Comparison of ENCODE assay signal across 23 cellular contexts in the genomic region with DNA sequence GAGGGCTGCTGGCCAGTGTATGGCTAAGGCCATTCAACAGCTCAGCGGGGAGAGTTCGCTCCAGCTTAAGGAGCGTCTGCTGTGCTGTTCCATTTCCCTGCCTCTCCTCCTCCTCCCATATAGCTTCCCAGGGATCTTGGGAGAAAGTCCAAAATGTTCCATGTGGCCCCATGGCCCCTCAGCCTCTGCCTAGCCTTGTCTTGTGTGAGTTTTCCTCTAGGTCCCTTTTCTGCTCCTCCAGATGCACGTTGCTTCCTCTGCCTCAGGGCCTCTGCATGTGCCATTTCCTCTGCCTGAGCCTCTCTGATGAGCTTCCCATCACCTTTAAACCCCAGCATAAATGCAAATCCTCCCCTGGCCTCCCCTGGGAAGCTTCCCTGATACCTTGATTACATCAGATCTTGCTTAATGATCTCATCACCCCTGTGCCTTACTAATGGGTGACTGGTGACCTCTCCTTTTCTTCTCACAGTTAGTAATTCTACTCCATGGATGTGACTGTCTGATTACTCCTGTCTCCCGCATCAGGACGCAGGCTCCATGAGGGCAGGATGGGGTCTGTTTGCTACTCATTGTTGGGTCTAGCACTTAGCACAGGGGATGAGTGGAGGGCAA. TPM values are rescaled to one million over a fixed set of nuclear protein-coding genes. Genes with fewer than 3 reads are reported as not detected.
DNase-seq lines count a peak whose midpoint lies in the region; ATAC-seq and TF ChIP-seq lines count a peak whose summit lies in the region.
"Had no signal": no experiment of that assay in that cellular context is flagged by ENCODE, and none has a peak within 500 bp of the region (broad histone marks: within the 10 kb centered on the region; RNA-seq: fewer than 3 reads in every experiment).

No MANE protein-coding gene starts in this region.

- H3K27ac ChIP-seq in right atrium auricular region: peak overlapping the region in 1 of 2 donors; percentile 23
- peak overlapping the region in 1 of 4 donors; percentile 44 for H3K27ac ChIP-seq in esophagus muscularis mucosa (replicated peaks in 1 of 4)
- H3K27ac ChIP-seq in uterus: peak overlapping the region; percentile 92 to 95
- H3K27ac ChIP-seq in thyroid gland: no peak overlapping the region
- H3K27ac ChIP-seq: neural progenitor cell, psoas muscle, SJCRH30, transverse colon had no signal

- no peak for TF ChIP-seq POLR2A in esophagus muscularis mucosa (IDR thresholded peaks at IDR 0.05; ENCODE audit: low read depth)
- no peak for TF ChIP-seq POLR2A in uterus (IDR thresholded peaks at IDR 0.05)
- TF ChIP-seq POLR2A in thyroid gland (IDR thresholded peaks at IDR 0.05): no peak

- DNase-seq in right atrium auricular region (ENCODE audit: low spot score) (peak; percentile 48), Right ventricle myocardium inferior (ENCODE audit: missing footprints) (no peak), esophagus muscularis mucosa (ENCODE audit: extremely low spot score) (peak; percentile 89), osteocyte (ENCODE audit: extremely low spot score, unreplicated experiment) (peak; percentile 59), uterus (no peak), thyroid gland (no peak), HFFc6 (no peak)
- DNase-seq in T-helper 2 cell treated with Interferon-gamma antibody and Interleukin-4, amounts not matched to agents 5 μg/mL and 100 μg/mL, for 36 hours (ENCODE audit: low spot score): no peak
- DNase-seq: activated CD8-positive, alpha-beta T cell treated with anti-CD3 and anti-CD28 coated beads for 36 hours; activated gamma-delta T cell treated with Interleukin-2 at 50 U/mL for 16 hours; activated T-cell treated with anti-CD3 and anti-CD28 coated beads, Interleukin-2, amount 50 U/mL, for 1 hour; cerebellar nuclear complex; DMS153; NCI-H1092 treated with DMSO at 0.1 percent for 48 hours; NCI-H187 treated with DMSO at 0.1 percent for 48 hours; NCI-H526; SJCRH30; transverse colon had no signal

- no peaks in the 10 kb centered on the region for H3K27me3 ChIP-seq in right atrium auricular region
- no peaks in the 10 kb centered on the region for H3K27me3 ChIP-seq in esophagus muscularis mucosa
- no peaks in the 10 kb centered on the region for H3K27me3 ChIP-seq in uterus
- no peaks in the 10 kb centered on the region for H3K27me3 ChIP-seq in thyroid gland
- H3K27me3 ChIP-seq: neural progenitor cell, SJCRH30, transverse colon had no signal

- H3K4me1 ChIP-seq in right atrium auricular region: peaks cover 0 to 8% of the 10 kb centered on the region in 2 donors
- no peaks in the 10 kb centered on the region for H3K4me1 ChIP-seq in esophagus muscularis mucosa
- H3K4me1 ChIP-seq in uterus: peaks cover 10 to 21% of the 10 kb centered on the region in 2 donors
- H3K4me1 ChIP-seq in thyroid gland: no peaks in the 10 kb centered on the region
- H3K4me1 ChIP-seq: neural progenitor cell, psoas muscle, SJCRH30, transverse colon had no signal

- WGBS in esophagus muscularis mucosa: 89% methylated on average over 6 of the region's 6 CpGs
- WGBS in thyroid gland, 2 donors: 88 to 91% methylated on average over 6 of the region's 6 CpGs

- intact Hi-C loops in Right ventricle myocardium inferior (cut with DNase I): no loop called here
- intact Hi-C loops in esophagus muscularis mucosa (cut with DNase I): no loop called here
- intact Hi-C loops in uterus (cut with DNase I; ENCODE audit: low total_unique reads): no loop called here
- intact Hi-C loops in thyroid gland (cut with DNase I): no loop called here

- no peaks in the 10 kb centered on the region for H3K9me3 Mint-ChIP-seq in osteocyte (ENCODE audit: unreplicated experiment)
- no peaks in the 10 kb centered on the region for H3K9me3 Mint-ChIP-seq in T-helper 2 cell treated with Interferon-gamma antibody and Interleukin-4, amounts not matched to agents 5 μg/mL and 100 μg/mL, for 36 hours
- H3K9me3 Mint-ChIP-seq in HFFc6: peaks cover 6% of the 10 kb centered on the region
- H3K9me3 Mint-ChIP-seq: activated CD8-positive, alpha-beta T cell treated with anti-CD3 and anti-CD28 coated beads for 36 hours; neural progenitor cell; stimulated activated naive CD8-positive, alpha-beta T cell treated with anti-CD3 and anti-CD28 coated beads, Interleukin-15, Interleukin-2, amounts not matched to agents 100 ng/mL and 50 ng/mL, for 24 hours had no signal

- H3K36me3 Mint-ChIP-seq in osteocyte (ENCODE audit: unreplicated experiment): peaks cover 42% of the 10 kb centered on the region
- no peaks in the 10 kb centered on the region for H3K36me3 Mint-ChIP-seq in T-helper 2 cell treated with Interferon-gamma antibody and Interleukin-4, amounts not matched to agents 5 μg/mL and 100 μg/mL, for 36 hours (ENCODE audit: low read depth)
- no peaks in the 10 kb centered on the region for H3K36me3 Mint-ChIP-seq in HFFc6 (ENCODE audit: low read depth)
- H3K36me3 Mint-ChIP-seq: neural progenitor cell had no signal

- H3K4me1 Mint-ChIP-seq in osteocyte (ENCODE audit: unreplicated experiment): peaks cover 32% of the 10 kb centered on the region
- no peaks in the 10 kb centered on the region for H3K4me1 Mint-ChIP-seq in T-helper 2 cell treated with Interferon-gamma antibody and Interleukin-4, amounts not matched to agents 5 μg/mL and 100 μg/mL, for 36 hours (ENCODE audit: low read depth)
- H3K4me1 Mint-ChIP-seq in HFFc6 (ENCODE audit: low read depth): no peaks in the 10 kb centered on the region
- H3K4me1 Mint-ChIP-seq: B cell, neural progenitor cell had no signal

- no peaks in the 10 kb centered on the region for H3K27me3 Mint-ChIP-seq in osteocyte (ENCODE audit: unreplicated experiment)
- H3K27me3 Mint-ChIP-seq in T-helper 2 cell treated with Interferon-gamma antibody and Interleukin-4, amounts not matched to agents 5 μg/mL and 100 μg/mL, for 36 hours (ENCODE audit: low read depth): peaks cover 3% of the 10 kb centered on the region
- peaks cover 19% of the 10 kb centered on the region for H3K27me3 Mint-ChIP-seq in HFFc6 (ENCODE audit: insufficient read depth)
- H3K27me3 Mint-ChIP-seq: activated CD8-positive, alpha-beta T cell treated with anti-CD3 and anti-CD28 coated beads for 36 hours had no signal

- ATAC-seq in Right ventricle myocardium inferior: no peak
- ATAC-seq: activated CD8-positive, alpha-beta T cell treated with anti-CD3 and anti-CD28 coated beads for 36 hours; psoas muscle had no signal

- H3K4me3 ChIP-seq in right atrium auricular region: no peak overlapping the region
- H3K4me3 ChIP-seq in esophagus muscularis mucosa: no peak overlapping the region
- no peak overlapping the region for H3K4me3 ChIP-seq in uterus
- no peak overlapping the region for H3K4me3 ChIP-seq in thyroid gland (replicated peaks in 1 of 3)
- H3K4me3 ChIP-seq: lung, neural progenitor cell, psoas muscle, SJCRH30, transverse colon had no signal

- H3K27ac Mint-ChIP-seq in osteocyte (ENCODE audit: unreplicated experiment) (peak overlapping the region; percentile 55), HFFc6 (no peak overlapping the region)
- no peak overlapping the region for H3K27ac Mint-ChIP-seq in T-helper 2 cell treated with Interferon-gamma antibody and Interleukin-4, amounts not matched to agents 5 μg/mL and 100 μg/mL, for 36 hours
- H3K27ac Mint-ChIP-seq: activated CD8-positive, alpha-beta T cell treated with anti-CD3 and anti-CD28 coated beads for 36 hours; B cell; neural progenitor cell; stimulated activated naive CD8-positive, alpha-beta T cell treated with anti-CD3 and anti-CD28 coated beads, Interleukin-15, Interleukin-2, amounts not matched to agents 100 ng/mL and 50 ng/mL, for 24 hours had no signal

- H3K36me3 ChIP-seq in right atrium auricular region: no peaks in the 10 kb centered on the region
- no peaks in the 10 kb centered on the region for H3K36me3 ChIP-seq in esophagus muscularis mucosa
- no peaks in the 10 kb centered on the region for H3K36me3 ChIP-seq in uterus
- no peaks in the 10 kb centered on the region for H3K36me3 ChIP-seq in thyroid gland
- H3K36me3 ChIP-seq: neural progenitor cell, SJCRH30, transverse colon had no signal

- TF ChIP-seq EP300 in esophagus muscularis mucosa (IDR thresholded peaks at IDR 0.05): no peak

- no peaks in the 10 kb centered on the region for H3K9me3 ChIP-seq in right atrium auricular region
- H3K9me3 ChIP-seq in esophagus muscularis mucosa: peaks cover 0 to 7% (median 0%) of the 10 kb centered on the region in 4 donors
- no peaks in the 10 kb centered on the region for H3K9me3 ChIP-seq in uterus
- H3K9me3 ChIP-seq in thyroid gland: no peaks in the 10 kb centered on the region
- H3K9me3 ChIP-seq: psoas muscle, SJCRH30, transverse colon had no signal

- H3K4me3 Mint-ChIP-seq in osteocyte (ENCODE audit: unreplicated experiment) (no peak overlapping the region), HFFc6 (no peak overlapping the region)
- no peak overlapping the region for H3K4me3 Mint-ChIP-seq in T-helper 2 cell treated with Interferon-gamma antibody and Interleukin-4, amounts not matched to agents 5 μg/mL and 100 μg/mL, for 36 hours
- H3K4me3 Mint-ChIP-seq: activated CD8-positive, alpha-beta T cell treated with anti-CD3 and anti-CD28 coated beads for 36 hours; B cell; neural progenitor cell; stimulated activated naive CD8-positive, alpha-beta T cell treated with anti-CD3 and anti-CD28 coated beads, Interleukin-15, Interleukin-2, amounts not matched to agents 100 ng/mL and 50 ng/mL, for 24 hours had no signal

- TF ChIP-seq CTCF in right atrium auricular region (IDR thresholded peaks at IDR 0.05): no peak
- TF ChIP-seq CTCF in esophagus muscularis mucosa (IDR thresholded peaks at IDR 0.05): no peak
- no peak for TF ChIP-seq CTCF in osteocyte (IDR thresholded peaks at IDR 0.05)
- TF ChIP-seq CTCF in uterus (IDR thresholded peaks at IDR 0.05): no peak
- TF ChIP-seq CTCF in thyroid gland (IDR thresholded peaks at IDR 0.05): no peak
- TF ChIP-seq CTCF in HFFc6 (IDR thresholded peaks at IDR 0.05): no peak

RNA-seq across cellular contexts. Expression of a gene that starts 24.0 kb away (rescaled TPM):
- 10 to 100 TPM; 12.6 to 35.4 TPM for total RNA-seq in right atrium auricular region
- total RNA-seq in Right ventricle myocardium inferior: 32.6 TPM
- 10 to 100 TPM in 2 of 4 donors, 1 to 10 TPM in 2; 3.3 to 15.8 (median 8.6) TPM for total RNA-seq in esophagus muscularis mucosa
- 1,149 and 1,161 TPM in 2 replicates for total RNA-seq in osteocyte
- total RNA-seq in uterus: 100 to 1,000 TPM in 1 of 4 donors, 10 to 100 TPM in 3; 37.3 to 106 (median 61.1) TPM
- total RNA-seq in thyroid gland: 1 to 10 TPM; 3.0 to 6.1 (median 4.3) TPM
- 1 to 10 TPM; 1.2 to 2.1 (median 1.4) TPM for total RNA-seq in HFFc6 (2021; fragmentation: NEBNext Ultra II Directional; extraction: Animal tissue kit (Norgen Biotek cat#: 25700))
- total RNA-seq: B cell, SJCRH30 had no signal

Comparison
In these comparisons a context has a peak if more than half of its experiments do, and no peak if none do; other contexts are left out.
1. DNase-seq: peak in right atrium auricular region (single experiment), esophagus muscularis mucosa (single experiment) and osteocyte (single experiment); none in Right ventricle myocardium inferior (single experiment), uterus (0 of 2), T-helper 2 cell treated with Interferon-gamma antibody and Interleukin-4, amounts not matched to agents 5 μg/mL and 100 μg/mL, for 36 hours (single experiment), thyroid gland (0 of 2) and HFFc6 (single experiment).
2. H3K27ac ChIP-seq: peak in uterus (2 of 2); none in thyroid gland (0 of 3).
3. RNA of a gene that starts 24.0 kb away (total RNA-seq): 1,149 to 1,161 TPM in osteocyte; 37.3 to 106 TPM in uterus, 12.6 to 35.4 TPM in right atrium auricular region, 32.6 TPM in Right ventricle myocardium inferior (single experiment), 3.3 to 15.8 TPM in esophagus muscularis mucosa, 3.0 to 6.1 TPM in thyroid gland and 1.2 to 2.1 TPM in HFFc6; every median in the first group is over 10 times any median in the second.